In the genomic region with DNA sequence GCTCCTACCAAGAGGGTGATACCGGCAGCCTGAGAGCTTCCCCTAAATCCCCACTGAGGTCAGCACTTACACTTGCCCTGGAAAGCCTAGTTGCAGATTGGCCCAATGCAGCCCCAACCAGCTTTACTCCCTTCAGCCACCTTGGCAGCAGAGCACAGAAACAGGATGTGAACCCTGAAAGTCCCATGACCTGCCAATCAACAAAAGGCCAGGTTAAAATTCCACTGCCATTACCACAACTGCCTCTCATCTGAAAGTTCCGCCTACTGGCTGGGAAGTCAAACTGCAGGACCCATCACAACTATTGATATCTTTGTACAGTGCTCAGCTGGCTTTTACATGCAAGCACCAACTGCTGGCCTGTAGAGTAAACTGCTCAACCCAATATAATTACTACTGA, we compare ENCODE assay signal across 24 cellular contexts.
A peak's percentile ranks its signal among the peaks of the same experiment; 100 is the strongest.
DNase-seq lines count a peak whose midpoint lies in the region; ATAC-seq, FAIRE-seq and TF ChIP-seq lines count a peak whose summit lies in the region.
"Had no signal": no experiment of that assay in that cellular context is flagged by ENCODE, and none has a peak within 500 bp of the region (broad histone marks: within the 10 kb centered on the region; RNA-seq: fewer than 3 reads in every experiment).

No MANE protein-coding gene starts in this region.

- H2BK5ac ChIP-seq in H1 (ENCODE audit: low read depth, low read length): 0 out of 2 replicates have a peak overlapping the region, but pooled peaks have one; percentile 35

- H3K27me3 ChIP-seq in H1 (replicated peaks in 1 of 4; ENCODE audit: control insufficient read depth in 3 of 4, extremely low read depth in 1 of 4, insufficient read depth in 3 of 4, low read length in 3 of 4): no peaks in the 10 kb centered on the region
- H3K27me3 ChIP-seq: esophagus squamous epithelium, testis had no signal

- WGBS in H1 (ENCODE audit: extremely low coverage in 1 of 2, insufficient coverage in 1 of 2, insufficient read length in 1 of 2, insufficient replicate concordance in 2 of 2, low coverage in 1 of 2, low lambda C conversion rate in 2 of 2, missing lambda C conversion rate in 1 of 2), 2 experiments: 90% methylated on average over 2 of the region's 2 CpGs; no CpG with 5 or more reads in 1 of the 2 experiments

- TF ChIP-seq RAD21 in H1 (IDR thresholded peaks at IDR 0.05 in 1 of 2, conservative IDR thresholded peaks at IDR 0.05 in 1 of 2; ENCODE audit: low read depth in 2 of 2, low read length in 2 of 2): peak; percentile 34 to 37

- H3K9ac ChIP-seq in H1 (replicated peaks in 1 of 4; ENCODE audit: extremely low read depth in 1 of 4, low read depth in 3 of 4, low read length in 3 of 4): no peak overlapping the region

- H4K20me1 ChIP-seq in H1 (replicated peaks in 1 of 2; ENCODE audit: control insufficient read depth in 1 of 2, insufficient read depth in 2 of 2, low read length in 2 of 2): no peaks in the 10 kb centered on the region

- H3K18ac ChIP-seq in H1 (ENCODE audit: extremely low read depth, low read length): no peak overlapping the region; the same call in 1 of the 2 replicates

- peak overlapping the region; percentile 56; the same call in 1 of the 2 replicates for H2AFZ ChIP-seq in H1 (ENCODE audit: low read length)

- CTCF ChIA-PET in H1 (lab: Charles Lee; ENCODE audit: partially characterized antibody): interaction anchor here (0.7 to 2.0 kb wide), 3 partner anchors 9 to 440 kb away, joined by 3 to 10 read pairs (median 5); no protein-coding TSS in a partner anchor

- no peak for TF ChIP-seq EP300 in H1 (IDR thresholded peaks at IDR 0.05; ENCODE audit: borderline replicate concordance in 1 of 2, low read depth in 2 of 2, low read length in 2 of 2)

- H3K56ac ChIP-seq in H1 (replicated peaks; ENCODE audit: insufficient read length, low read depth, low read length): no peak overlapping the region

- H3K4me2 ChIP-seq in H1 (ENCODE audit: insufficient read depth in 1 of 2, low read depth in 2 of 2, low read length in 2 of 2): no peak overlapping the region

- H3K79me1 ChIP-seq in H1 (ENCODE audit: low read depth, low read length): no peaks in the 10 kb centered on the region

- TF ChIP-seq POLR2A in H1 (IDR thresholded peaks at IDR 0.05; ENCODE audit: control extremely low read depth in 1 of 2, low read depth in 2 of 2, low read length in 2 of 2): no peak

- FAIRE-seq in H1 (lab: Jason Lieb, UNC): no peak
- FAIRE-seq: GM12891 had no signal

- H3K9me3 ChIP-seq in H1 (ENCODE audit: insufficient read depth in 2 of 2, low read depth in 1 of 2, low read length in 1 of 2): no peaks in the 10 kb centered on the region
- H3K9me3 ChIP-seq: testis had no signal

- TF ChIP-seq CTCF in GM12874 (IDR thresholded peaks at IDR 0.05; ENCODE audit: insufficient read depth, low read depth, low read length) (peak; percentile 26; the same call in 1 of the 2 replicates), H1 (IDR thresholded peaks at IDR 0.05; ENCODE audit: control extremely low read depth in 1 of 3, insufficient read depth in 1 of 3, low read depth in 1 of 3, low read length in 3 of 3) (peak; percentile 21 to 44 (median 34))

- POLR2A ChIA-PET in H1 (lab: Charles Lee; ENCODE audit: partially characterized antibody): no interaction called here

- no peak overlapping the region for H3K14ac ChIP-seq in H1 (ENCODE audit: insufficient read length)

- H3K23ac ChIP-seq in H1 (ENCODE audit: insufficient read length): no peak overlapping the region

- no peaks in the 10 kb centered on the region for H3K79me2 ChIP-seq in H1 (ENCODE audit: control insufficient read depth in 1 of 2, insufficient read depth in 2 of 2, low read length in 2 of 2)

- H3K36me3 ChIP-seq in H1 (ENCODE audit: control insufficient read depth in 2 of 4, insufficient read depth in 4 of 4, low read length in 3 of 4): no peaks in the 10 kb centered on the region
- H3K36me3 ChIP-seq: esophagus squamous epithelium had no signal

- H3K4me3 ChIP-seq in H1 (ENCODE audit: extremely low read depth in 1 of 4, insufficient read depth in 2 of 4, low read depth in 3 of 4, low read length in 4 of 4): no peak overlapping the region
- H3K4me3 ChIP-seq: esophagus squamous epithelium, testis had no signal

- H2BK12ac ChIP-seq in H1 (ENCODE audit: low read depth, low read length): 0 out of 2 replicates have a peak overlapping the region, but pooled peaks have one; percentile 50

- no peak overlapping the region for H3K4ac ChIP-seq in H1 (replicated peaks; ENCODE audit: insufficient read length, low read depth, low read length)

- no peak overlapping the region for H2BK20ac ChIP-seq in H1 (ENCODE audit: low read length)

- DNase-seq in H1 (ENCODE audit: low read depth in 1 of 2, low spot score in 2 of 2) (no peak), amygdala (lab: John Stamatoyannopoulos, UW) (no peak), mesenteric fat pad (ENCODE audit: low spot score) (no peak), HuH-7.5 (ENCODE audit: low spot score) (no peak), hypothalamus (lab: John Stamatoyannopoulos, UW) (no peak)
- DNase-seq: activated CD4-positive, alpha-beta T cell treated with anti-CD3 and anti-CD28 coated beads, Interleukin-2, amount 10 ng/mL, durations not matched to agents 24 days and 14 days; effector memory CD8-positive, alpha-beta T cell; esophagus squamous epithelium; H7; KBM-7; midbrain; MV-4-11; NCI-H2029; NCI-H226; NCI-H82; OCI-M1; SHP77 treated with DMSO at 0.1 percent for 48 hours; T-cell; testis had no signal

- peaks cover 2% of the 10 kb centered on the region; the same call in 1 of the 2 replicates for H3K23me2 ChIP-seq in H1 (ENCODE audit: low read depth, low read length)

- H2BK15ac ChIP-seq in H1 (ENCODE audit: low read length): no peak overlapping the region

- no peak overlapping the region for H4K8ac ChIP-seq in H1 (ENCODE audit: extremely low read depth, insufficient read depth, low read length)

- H4K5ac ChIP-seq in H1 (ENCODE audit: insufficient read length, low read depth, low read length): no peak overlapping the region

- no peak overlapping the region for H4K91ac ChIP-seq in H1 (replicated peaks; ENCODE audit: insufficient read length, low read length)

- no peak overlapping the region for H2BK120ac ChIP-seq in H1 (replicated peaks; ENCODE audit: low read depth, low read length)

- ATAC-seq in GM21576 (IDR thresholded peaks at IDR 0.05; ENCODE audit: unreplicated experiment) (peak; percentile 59), HG03460 (IDR thresholded peaks at IDR 0.05; ENCODE audit: unreplicated experiment) (peak; percentile 83)
- ATAC-seq: effector memory CD8-positive, alpha-beta T cell; left lobe of liver; T-cell had no signal

- no peak overlapping the region for H3K27ac ChIP-seq in H1 (ENCODE audit: low read depth, low read length)
- H3K27ac ChIP-seq: esophagus squamous epithelium, testis had no signal

- H3K4me1 ChIP-seq in H1 (replicated peaks in 1 of 4; ENCODE audit: control insufficient read depth in 3 of 4, insufficient read depth in 4 of 4, low read length in 3 of 4): no peaks in the 10 kb centered on the region
- H3K4me1 ChIP-seq: esophagus squamous epithelium, testis had no signal

- H2AK5ac ChIP-seq in H1 (ENCODE audit: low read depth, low read length): no peak overlapping the region

TF ChIP-seq in H1, 55 proteins besides CTCF, POLR2A, EP300 and RAD21:
- no peak for TF ChIP-seq GABPA (IDR thresholded peaks at IDR 0.05; ENCODE audit: borderline replicate concordance, insufficient read depth, low read length)
- no peak for TF ChIP-seq PHF8 (conservative IDR thresholded peaks at IDR 0.05; ENCODE audit: low read depth, low read length)
- no peak for TF ChIP-seq EZH2 (IDR thresholded peaks at IDR 0.05; ENCODE audit: low read depth, low read length, severe bottlenecking)
- TF ChIP-seq SUZ12 (IDR thresholded peaks at IDR 0.05; ENCODE audit: low read length): no peak
- TF ChIP-seq BCL11A (IDR thresholded peaks at IDR 0.05; ENCODE audit: low read depth in 2 of 2, low read length in 2 of 2): no peak
- no peak for TF ChIP-seq POU5F1 (IDR thresholded peaks at IDR 0.05; ENCODE audit: low read depth, low read length)
- TF ChIP-seq, protein P1, sequence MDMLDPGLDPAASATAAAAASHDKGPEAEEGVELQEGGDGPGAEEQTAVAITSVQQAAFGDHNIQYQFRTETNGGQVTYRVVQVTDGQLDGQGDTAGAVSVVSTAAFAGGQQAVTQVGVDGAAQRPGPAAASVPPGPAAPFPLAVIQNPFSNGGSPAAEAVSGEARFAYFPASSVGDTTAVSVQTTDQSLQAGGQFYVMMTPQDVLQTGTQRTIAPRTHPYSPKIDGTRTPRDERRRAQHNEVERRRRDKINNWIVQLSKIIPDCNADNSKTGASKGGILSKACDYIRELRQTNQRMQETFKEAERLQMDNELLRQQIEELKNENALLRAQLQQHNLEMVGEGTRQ (IDR thresholded peaks at IDR 0.05; ENCODE audit: low read length): no peak
- no peak for TF ChIP-seq RBBP5 (IDR thresholded peaks at IDR 0.05; ENCODE audit: borderline replicate concordance, low read depth, low read length)
